ENCODE assay signal across 1 cellular context in the genomic region with DNA sequence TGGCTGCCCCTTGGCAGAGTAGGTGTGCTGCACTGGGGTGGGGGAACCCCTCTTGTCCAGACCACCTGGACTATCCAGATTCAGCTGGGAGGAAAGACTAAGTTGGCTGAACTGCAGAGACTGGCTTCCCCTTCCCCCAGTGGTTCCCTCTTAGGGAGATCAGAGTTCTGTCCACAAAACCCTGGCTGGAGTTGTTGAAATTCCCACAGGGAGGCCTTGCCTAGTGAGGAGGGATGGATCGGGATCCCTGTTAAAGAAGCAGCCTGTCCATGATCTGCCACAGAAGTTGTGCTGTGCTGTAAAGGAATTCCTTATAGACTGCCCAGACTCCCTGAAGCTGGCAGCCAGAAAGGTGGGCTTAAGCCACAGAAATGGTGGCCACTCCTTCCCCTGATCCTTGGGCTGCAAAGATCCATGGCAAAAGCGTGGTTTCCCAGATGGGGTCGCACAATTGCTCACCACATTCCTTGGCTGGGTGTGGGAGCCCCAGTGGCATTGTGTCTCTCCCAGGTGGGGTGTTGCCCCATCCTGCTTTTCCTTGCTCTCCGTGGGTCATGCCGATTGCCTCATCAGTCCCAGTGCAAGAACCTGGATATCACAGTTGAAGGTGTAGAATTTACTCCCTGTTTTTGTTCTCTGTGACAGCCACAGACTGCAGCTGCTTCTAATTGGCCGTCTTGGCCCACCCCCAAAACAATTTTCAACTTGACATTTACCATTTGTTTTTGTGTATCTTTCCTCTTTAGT.
TF ChIP-seq lines count a peak whose summit lies in the region.

No MANE protein-coding gene starts in this region.

TF ChIP-seq in H1, 55 proteins besides CTCF, POLR2A, EP300 and RAD21:
- no peak for TF ChIP-seq CBX5 (IDR thresholded peaks at IDR 0.05; ENCODE audit: low read depth, low read length)
- no peak for TF ChIP-seq TAF7 (optimal IDR thresholded peaks at IDR 0.05; ENCODE audit: borderline replicate concordance, low read depth, low read length)
- TF ChIP-seq CEBPB (IDR thresholded peaks at IDR 0.05; ENCODE audit: low read depth, low read length), result peak; percentile 55; the same call in 1 of the 2 replicates
